14 cellular contexts compared by ENCODE assay signal in genomic region chr1:172970186-172970585, GRCh38.
A peak's percentile ranks its signal among the peaks of the same experiment; 100 is the strongest.
DNase-seq lines count a peak whose midpoint lies in the region; ATAC-seq and TF ChIP-seq lines count a peak whose summit lies in the region.
"Had no signal": no experiment of that assay in that cellular context is flagged by ENCODE, and none has a peak within 500 bp of the region (broad histone marks: within the 10 kb centered on the region; RNA-seq: fewer than 3 reads in every experiment).

No MANE protein-coding gene starts in this region.

- TF ChIP-seq EP300 in ovary (IDR thresholded peaks at IDR 0.05) = no peak

- DNase-seq in GOT3 (lab: John Stamatoyannopoulos, UW) = peak; percentile 63
- peak; percentile 20 for DNase-seq in RKO (ENCODE audit: low spot score)
- peak; percentile 88 for DNase-seq in renal cortical epithelial cell (ENCODE audit: low read depth)
- no peak for DNase-seq in ovary
- DNase-seq in natural killer cell = no peak
- DNase-seq: DND-41; effector CD8-positive, alpha-beta T cell; immature natural killer cell; mucosa of descending colon; NCI-H2081 treated with DMSO at 0.1 percent for 48 hours; SHP77 treated with DMSO at 0.1 percent for 48 hours had no signal

- no peaks in the 10 kb centered on the region for H3K9me3 ChIP-seq in ovary
- H3K9me3 ChIP-seq: mucosa of descending colon, suprapubic skin had no signal

- 96 to 100% (median 97%) methylated on average over 1 of the region's 1 CpG for WGBS in ovary, 3 donors

- H3K36me3 Mint-ChIP-seq in natural killer cell = no peaks in the 10 kb centered on the region
- H3K36me3 Mint-ChIP-seq: immature natural killer cell had no signal

- no peaks in the 10 kb centered on the region for H3K9me3 Mint-ChIP-seq in natural killer cell
- H3K9me3 Mint-ChIP-seq: immature natural killer cell had no signal

- TF ChIP-seq CTCF in ovary (IDR thresholded peaks at IDR 0.05) = no peak
- no peak for TF ChIP-seq CTCF in natural killer cell (IDR thresholded peaks at IDR 0.05)

- no peaks in the 10 kb centered on the region for H3K4me1 ChIP-seq in ovary (ENCODE audit: insufficient read depth)

- H3K27me3 ChIP-seq in ovary = no peaks in the 10 kb centered on the region
- H3K27me3 ChIP-seq: suprapubic skin had no signal

- TF ChIP-seq POLR2A in ovary (IDR thresholded peaks at IDR 0.05) = no peak

- no peaks in the 10 kb centered on the region for H3K27me3 Mint-ChIP-seq in natural killer cell (ENCODE audit: low read depth in 2 of 2)

- H3K36me3 ChIP-seq in ovary = no peaks in the 10 kb centered on the region
- H3K36me3 ChIP-seq: suprapubic skin had no signal

- H3K27ac ChIP-seq in ovary = no peak overlapping the region
- H3K27ac ChIP-seq: suprapubic skin had no signal

- intact Hi-C loops in ovary (cut with DNase I) = no loop called here
- intact Hi-C loops in natural killer cell (cut with micrococcal nuclease) = no loop called here

- H3K4me3 ChIP-seq in ovary = no peak overlapping the region
- H3K4me3 ChIP-seq: mucosa of descending colon, suprapubic skin had no signal

- H3K4me1 Mint-ChIP-seq in natural killer cell = no peaks in the 10 kb centered on the region
- H3K4me1 Mint-ChIP-seq: immature natural killer cell had no signal

- no peak overlapping the region for H3K4me3 Mint-ChIP-seq in natural killer cell
- H3K4me3 Mint-ChIP-seq: immature natural killer cell had no signal

- no peak overlapping the region for H3K27ac Mint-ChIP-seq in natural killer cell
- H3K27ac Mint-ChIP-seq: immature natural killer cell had no signal

- ATAC-seq in esophagus mucosa (peak; percentile 84), natural killer cell (no peak), HG03354 (IDR thresholded peaks at IDR 0.05; ENCODE audit: poor library complexity, severe bottlenecking, unreplicated experiment) (no peak)
- ATAC-seq: mucosa of descending colon had no signal

Comparison
In these comparisons a context has a peak if more than half of its experiments do, and no peak if none do; other contexts are left out.
1. DNase-seq: peak in GOT3 (single experiment), RKO (single experiment) and renal cortical epithelial cell (single experiment); none in ovary (0 of 5) and natural killer cell (single experiment).